In the genomic region with DNA sequence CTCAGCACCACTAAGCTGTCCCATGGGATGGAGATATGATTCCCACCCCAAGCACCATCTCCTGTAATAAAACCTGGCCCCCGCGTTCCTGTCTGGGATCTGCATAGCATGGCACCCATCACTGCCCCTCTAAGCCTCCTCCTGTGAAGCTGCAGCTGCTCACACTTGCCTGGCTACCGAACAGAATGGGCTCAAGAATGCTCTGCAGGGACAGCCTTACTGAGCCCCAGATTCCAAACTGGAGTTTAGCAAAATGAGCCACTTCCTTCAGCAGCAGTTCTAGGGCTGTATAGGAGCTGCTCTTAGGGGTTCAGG, we compare ENCODE assay signal across 1 cellular context.
TF ChIP-seq lines count a peak whose summit lies in the region.

No MANE protein-coding gene starts in this region.

TF ChIP-seq in HepG2, 621 proteins besides CTCF, POLR2A, EP300 and RAD21:
- TF ChIP-seq, protein P1, sequence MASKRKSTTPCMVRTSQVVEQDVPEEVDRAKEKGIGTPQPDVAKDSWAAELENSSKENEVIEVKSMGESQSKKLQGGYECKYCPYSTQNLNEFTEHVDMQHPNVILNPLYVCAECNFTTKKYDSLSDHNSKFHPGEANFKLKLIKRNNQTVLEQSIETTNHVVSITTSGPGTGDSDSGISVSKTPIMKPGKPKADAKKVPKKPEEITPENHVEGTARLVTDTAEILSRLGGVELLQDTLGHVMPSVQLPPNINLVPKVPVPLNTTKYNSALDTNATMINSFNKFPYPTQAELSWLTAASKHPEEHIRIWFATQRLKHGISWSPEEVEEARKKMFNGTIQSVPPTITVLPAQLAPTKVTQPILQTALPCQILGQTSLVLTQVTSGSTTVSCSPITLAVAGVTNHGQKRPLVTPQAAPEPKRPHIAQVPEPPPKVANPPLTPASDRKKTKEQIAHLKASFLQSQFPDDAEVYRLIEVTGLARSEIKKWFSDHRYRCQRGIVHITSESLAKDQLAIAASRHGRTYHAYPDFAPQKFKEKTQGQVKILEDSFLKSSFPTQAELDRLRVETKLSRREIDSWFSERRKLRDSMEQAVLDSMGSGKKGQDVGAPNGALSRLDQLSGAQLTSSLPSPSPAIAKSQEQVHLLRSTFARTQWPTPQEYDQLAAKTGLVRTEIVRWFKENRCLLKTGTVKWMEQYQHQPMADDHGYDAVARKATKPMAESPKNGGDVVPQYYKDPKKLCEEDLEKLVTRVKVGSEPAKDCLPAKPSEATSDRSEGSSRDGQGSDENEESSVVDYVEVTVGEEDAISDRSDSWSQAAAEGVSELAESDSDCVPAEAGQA (IDR thresholded peaks at IDR 0.05; ENCODE audit: low read depth), result no peak
- TF ChIP-seq, protein P1 (CRISPR knock-in tag; IDR thresholded peaks at IDR 0.05; ENCODE audit: borderline replicate concordance), result no peak
- 0 out of 2 replicates have a peak, but pooled peaks have one; percentile 26 for TF ChIP-seq FOXO4 (CRISPR knock-in tag; conservative IDR thresholded peaks at IDR 0.05)
- TF ChIP-seq, protein P2, sequence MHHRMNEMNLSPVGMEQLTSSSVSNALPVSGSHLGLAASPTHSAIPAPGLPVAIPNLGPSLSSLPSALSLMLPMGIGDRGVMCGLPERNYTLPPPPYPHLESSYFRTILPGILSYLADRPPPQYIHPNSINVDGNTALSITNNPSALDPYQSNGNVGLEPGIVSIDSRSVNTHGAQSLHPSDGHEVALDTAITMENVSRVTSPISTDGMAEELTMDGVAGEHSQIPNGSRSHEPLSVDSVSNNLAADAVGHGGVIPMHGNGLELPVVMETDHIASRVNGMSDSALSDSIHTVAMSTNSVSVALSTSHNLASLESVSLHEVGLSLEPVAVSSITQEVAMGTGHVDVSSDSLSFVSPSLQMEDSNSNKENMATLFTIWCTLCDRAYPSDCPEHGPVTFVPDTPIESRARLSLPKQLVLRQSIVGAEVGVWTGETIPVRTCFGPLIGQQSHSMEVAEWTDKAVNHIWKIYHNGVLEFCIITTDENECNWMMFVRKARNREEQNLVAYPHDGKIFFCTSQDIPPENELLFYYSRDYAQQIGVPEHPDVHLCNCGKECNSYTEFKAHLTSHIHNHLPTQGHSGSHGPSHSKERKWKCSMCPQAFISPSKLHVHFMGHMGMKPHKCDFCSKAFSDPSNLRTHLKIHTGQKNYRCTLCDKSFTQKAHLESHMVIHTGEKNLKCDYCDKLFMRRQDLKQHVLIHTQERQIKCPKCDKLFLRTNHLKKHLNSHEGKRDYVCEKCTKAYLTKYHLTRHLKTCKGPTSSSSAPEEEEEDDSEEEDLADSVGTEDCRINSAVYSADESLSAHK (CRISPR knock-in tag; IDR thresholded peaks at IDR 0.05; ENCODE audit: borderline replicate concordance), result no peak
